ENCODE assay signal across 8 cellular contexts in the genomic region with DNA sequence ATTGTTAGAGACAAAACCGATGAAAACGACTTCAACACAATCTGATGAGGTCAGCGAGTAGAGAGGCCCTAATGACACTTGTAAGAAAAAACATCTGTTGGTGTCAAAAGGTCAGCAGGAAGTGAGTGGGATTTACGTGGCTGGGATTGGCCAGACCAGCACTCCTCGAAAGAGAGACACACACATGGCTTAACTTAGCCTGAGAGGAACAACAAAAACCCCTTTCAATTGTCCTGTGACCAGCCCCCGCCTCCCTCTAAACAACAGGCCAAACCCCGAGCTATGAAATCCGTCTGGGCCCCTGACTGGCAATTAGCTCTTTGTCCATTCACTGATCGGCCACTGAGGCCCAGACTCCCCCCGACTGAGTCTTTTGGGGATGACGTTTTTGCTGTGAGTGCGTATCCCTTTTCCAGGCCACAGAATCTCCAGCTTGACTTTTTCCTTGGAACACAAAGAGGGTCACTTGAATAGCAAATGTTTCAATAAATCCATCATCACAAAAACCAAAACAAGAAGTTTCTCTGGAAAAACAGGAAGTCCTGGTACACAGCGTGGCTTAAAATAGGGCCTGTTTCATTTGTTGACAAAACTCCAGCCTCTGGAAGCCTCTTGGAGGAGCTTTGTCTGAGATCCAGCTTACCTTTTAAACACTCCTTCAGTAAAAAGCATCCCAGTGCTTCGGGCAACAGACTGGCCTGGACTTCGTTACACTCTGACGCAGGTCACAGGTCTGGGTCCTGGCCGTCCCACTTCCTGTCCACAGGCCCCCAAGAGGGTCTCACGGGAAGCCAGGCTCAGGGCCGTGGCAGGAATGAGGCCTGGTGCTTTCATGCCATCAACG.
A peak's percentile ranks its signal among the peaks of the same experiment; 100 is the strongest.
DNase-seq lines count a peak whose midpoint lies in the region; ATAC-seq and TF ChIP-seq lines count a peak whose summit lies in the region.

No MANE protein-coding gene starts in this region.

- peaks cover 85% of the 10 kb centered on the region for H3K4me1 Mint-ChIP-seq in type B pancreatic cell (ENCODE audit: unreplicated experiment)

- H3K27ac Mint-ChIP-seq in type B pancreatic cell = peak overlapping the region; percentile 97

- peaks cover 48% of the 10 kb centered on the region for H3K4me1 ChIP-seq in mesodermal cell (ENCODE audit: control insufficient read depth, insufficient read depth, low read length, poor library complexity, severe bottlenecking)

- no peaks in the 10 kb centered on the region for H3K9me3 Mint-ChIP-seq in type B pancreatic cell

- TF ChIP-seq CTCF in type B pancreatic cell (conservative IDR thresholded peaks at IDR 0.05) = no peak

- H3K4me3 Mint-ChIP-seq in type B pancreatic cell = peak overlapping the region; percentile 73

- ATAC-seq in GM18909 (IDR thresholded peaks at IDR 0.05; ENCODE audit: poor library complexity, unreplicated experiment) = no peak
- ATAC-seq in HG02840 (IDR thresholded peaks at IDR 0.05; ENCODE audit: low FRiP score, unreplicated experiment) = no peak

- DNase-seq in GM03348 (ENCODE audit: low spot score) (peak; percentile 88), NCI-H82 (lab: John Stamatoyannopoulos, UW) (peak; percentile 58), ecto neural progenitor cell (ENCODE audit: low spot score) (peak; percentile 87), type B pancreatic cell (ENCODE audit: extremely low spot score, unreplicated experiment) (peak; percentile 79), cerebellar nuclear complex (lab: John Stamatoyannopoulos, UW) (no peak)

- peaks cover 69% of the 10 kb centered on the region for H3K36me3 ChIP-seq in mesodermal cell (ENCODE audit: control insufficient read depth, insufficient read depth, low read length)

- H3K27ac ChIP-seq in mesodermal cell (ENCODE audit: low read depth, low read length, severe bottlenecking) = peak overlapping the region; percentile 99

- H3K36me3 Mint-ChIP-seq in type B pancreatic cell = peaks cover 28% of the 10 kb centered on the region

- peaks cover 3% of the 10 kb centered on the region for H3K9me3 ChIP-seq in mesodermal cell (ENCODE audit: control insufficient read depth, low read length)

- 56 to 57% methylated on average over 18 to 19 of the region's 20 CpGs for WGBS in mesodermal cell (ENCODE audit: insufficient coverage in 2 of 2), 2 experiments

- H3K27me3 Mint-ChIP-seq in type B pancreatic cell = no peaks in the 10 kb centered on the region

- no peak overlapping the region for H3K4me3 ChIP-seq in mesodermal cell (ENCODE audit: extremely low read depth, insufficient read depth, low read length, poor library complexity, severe bottlenecking)

Comparison
In these comparisons a context has a peak if more than half of its experiments do, and no peak if none do; other contexts are left out.
1. DNase-seq: peak in GM03348 (single experiment), NCI-H82 (single experiment), ecto neural progenitor cell (single experiment) and type B pancreatic cell (single experiment); none in cerebellar nuclear complex (0 of 2).